ENCODE assay signal across 1 cellular context in the genomic region with DNA sequence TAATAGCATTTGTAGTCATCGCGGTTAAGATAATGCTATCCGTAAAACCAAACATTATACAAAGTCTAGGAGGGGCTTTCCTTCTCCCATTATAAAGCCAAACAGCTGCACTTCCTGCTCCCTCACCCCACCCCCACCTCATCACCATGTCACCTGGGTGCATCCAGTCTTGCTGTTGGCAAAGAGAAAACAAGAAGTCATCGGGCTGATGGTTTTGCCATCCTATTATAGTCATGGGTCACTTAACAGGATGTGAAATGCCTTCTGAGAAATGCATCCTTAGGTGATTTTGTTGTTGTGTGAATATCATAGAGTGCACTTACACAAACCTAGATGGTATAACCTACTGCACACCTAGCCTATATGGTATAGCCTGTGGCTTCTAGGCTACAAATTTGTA.
TF ChIP-seq lines count a peak whose summit lies in the region.

No MANE protein-coding gene starts in this region.

TF ChIP-seq in IMR-90, 13 proteins besides CTCF, POLR2A, EP300 and RAD21:
- TF ChIP-seq SMC3 (IDR thresholded peaks at IDR 0.05; ENCODE audit: low read depth, low read length) (no peak), FOS (IDR thresholded peaks at IDR 0.05; ENCODE audit: low read depth, low read length) (no peak), CHD1 (IDR thresholded peaks at IDR 0.05; ENCODE audit: low read depth, low read length) (no peak), MAZ (IDR thresholded peaks at IDR 0.05; ENCODE audit: borderline replicate concordance, low read depth, low read length) (no peak), CEBPB (IDR thresholded peaks at IDR 0.05; ENCODE audit: low read depth, low read length) (no peak), MXI1 (IDR thresholded peaks at IDR 0.05; ENCODE audit: borderline replicate concordance, low read depth, low read length) (no peak), RCOR1 (IDR thresholded peaks at IDR 0.05; ENCODE audit: insufficient replicate concordance, low read length) (no peak)
- TF ChIP-seq, protein P1, sequence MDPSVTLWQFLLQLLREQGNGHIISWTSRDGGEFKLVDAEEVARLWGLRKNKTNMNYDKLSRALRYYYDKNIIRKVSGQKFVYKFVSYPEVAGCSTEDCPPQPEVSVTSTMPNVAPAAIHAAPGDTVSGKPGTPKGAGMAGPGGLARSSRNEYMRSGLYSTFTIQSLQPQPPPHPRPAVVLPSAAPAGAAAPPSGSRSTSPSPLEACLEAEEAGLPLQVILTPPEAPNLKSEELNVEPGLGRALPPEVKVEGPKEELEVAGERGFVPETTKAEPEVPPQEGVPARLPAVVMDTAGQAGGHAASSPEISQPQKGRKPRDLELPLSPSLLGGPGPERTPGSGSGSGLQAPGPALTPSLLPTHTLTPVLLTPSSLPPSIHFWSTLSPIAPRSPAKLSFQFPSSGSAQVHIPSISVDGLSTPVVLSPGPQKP (IDR thresholded peaks at IDR 0.05; ENCODE audit: borderline replicate concordance, low read depth, low read length) = no peak
